ENCODE assay signal across 22 cellular contexts in the genomic region with DNA sequence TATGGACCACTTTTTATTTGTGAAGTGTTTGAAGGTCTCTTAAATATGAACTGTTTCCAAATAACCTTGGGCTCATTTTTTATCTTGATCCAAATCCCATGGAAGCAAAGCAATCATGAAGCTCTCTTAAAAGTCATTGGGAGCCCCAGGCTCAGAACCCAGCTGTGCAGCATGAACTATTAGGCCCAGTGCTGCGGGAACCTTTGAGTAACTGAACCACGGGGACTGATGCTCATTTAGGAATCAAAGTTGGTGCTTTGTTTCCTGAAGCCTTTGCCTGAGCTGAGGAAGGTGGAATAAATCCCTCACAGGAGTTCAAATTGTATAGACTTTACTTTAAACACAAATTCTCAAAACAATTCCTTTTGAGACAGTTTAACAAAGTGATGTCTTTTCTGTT. TPM values are rescaled to one million over a fixed set of nuclear protein-coding genes. Genes with fewer than 3 reads are reported as not detected.
DNase-seq lines count a peak whose midpoint lies in the region; ATAC-seq, FAIRE-seq and TF ChIP-seq lines count a peak whose summit lies in the region.
"Had no signal": no experiment of that assay in that cellular context is flagged by ENCODE, and none has a peak within 500 bp of the region (broad histone marks: within the 10 kb centered on the region; RNA-seq: fewer than 3 reads in every experiment).

No MANE protein-coding gene starts in this region.

- no peaks in the 10 kb centered on the region for H3K36me3 Mint-ChIP-seq in mesothelial cell of epicardium
- H3K36me3 Mint-ChIP-seq: CD8-positive, alpha-beta T cell had no signal

- H3K18ac ChIP-seq in H1 (ENCODE audit: extremely low read depth, low read length): no peak overlapping the region; the same call in 1 of the 2 replicates

- no peak overlapping the region for H2AFZ ChIP-seq in H1 (ENCODE audit: low read length)

- H3K4me2 ChIP-seq in H1 (ENCODE audit: insufficient read depth in 1 of 2, low read depth in 2 of 2, low read length in 2 of 2): peak overlapping the region; percentile 33 to 77; a peak in 3 of 4 replicates

- no peak overlapping the region for H2BK12ac ChIP-seq in H1 (ENCODE audit: low read depth, low read length)

- H3K4me3 Mint-ChIP-seq in mesothelial cell of epicardium: no peak overlapping the region
- H3K4me3 Mint-ChIP-seq: CD8-positive, alpha-beta T cell had no signal

- FAIRE-seq in H1 (lab: Jason Lieb, UNC): no peak

- no peak overlapping the region for H3K23ac ChIP-seq in H1 (ENCODE audit: insufficient read length)

- no peak overlapping the region for H3K56ac ChIP-seq in H1 (replicated peaks; ENCODE audit: insufficient read length, low read depth, low read length)

- H3K4ac ChIP-seq in H1 (replicated peaks; ENCODE audit: insufficient read length, low read depth, low read length): peak overlapping the region; percentile 69

- peak overlapping the region; percentile 24 for H2BK120ac ChIP-seq in H1 (replicated peaks; ENCODE audit: low read depth, low read length)

- TF ChIP-seq RAD21 in H1 (IDR thresholded peaks at IDR 0.05 in 1 of 2, conservative IDR thresholded peaks at IDR 0.05 in 1 of 2; ENCODE audit: low read depth in 2 of 2, low read length in 2 of 2): no peak

- peaks cover 38% of the 10 kb centered on the region for H3K27me3 Mint-ChIP-seq in mesothelial cell of epicardium (ENCODE audit: low read depth)

- CTCF ChIA-PET in H1 (lab: Charles Lee; ENCODE audit: partially characterized antibody): interaction anchor here (1.0 to 1.8 kb wide), 3 partner anchors 11 to 30 kb away, joined by 3 to 5 read pairs (median 3); a partner anchor contains a TSS

- no peaks in the 10 kb centered on the region for H3K79me2 ChIP-seq in H1 (ENCODE audit: control insufficient read depth in 1 of 2, insufficient read depth in 2 of 2, low read length in 2 of 2)

- no peak for TF ChIP-seq CTCF in H1 (IDR thresholded peaks at IDR 0.05; ENCODE audit: control extremely low read depth in 1 of 3, insufficient read depth in 1 of 3, low read depth in 1 of 3, low read length in 3 of 3)
- no peak for TF ChIP-seq CTCF in mesothelial cell of epicardium (IDR thresholded peaks at IDR 0.05; ENCODE audit: unreplicated experiment)
- TF ChIP-seq CTCF in testis (IDR thresholded peaks at IDR 0.05): no peak

- intact Hi-C loops in right cardiac atrium (cut with DNase I): no loop called here
- intact Hi-C loops in Right ventricle myocardium superior (cut with DNase I): no loop called here
- intact Hi-C loops in testis (cut with DNase I; ENCODE audit: low total_unique reads): no loop called here

- H3K27me3 ChIP-seq in right cardiac atrium (ENCODE audit: control insufficient read depth, insufficient read depth): no peaks in the 10 kb centered on the region
- H3K27me3 ChIP-seq in H1 (replicated peaks in 1 of 4; ENCODE audit: control insufficient read depth in 3 of 4, extremely low read depth in 1 of 4, insufficient read depth in 3 of 4, low read length in 3 of 4): no peaks in the 10 kb centered on the region
- H3K27me3 ChIP-seq in testis: no peaks in the 10 kb centered on the region

- TF ChIP-seq POLR2A in H1 (IDR thresholded peaks at IDR 0.05; ENCODE audit: control extremely low read depth in 1 of 2, low read depth in 2 of 2, low read length in 2 of 2) (no peak), testis (IDR thresholded peaks at IDR 0.05) (no peak)

- no peak overlapping the region for H3K9ac ChIP-seq in H1 (replicated peaks in 1 of 4; ENCODE audit: extremely low read depth in 1 of 4, low read depth in 3 of 4, low read length in 3 of 4)

- H2BK20ac ChIP-seq in H1 (ENCODE audit: low read length): peak overlapping the region; percentile 56; the same call in 1 of the 2 replicates

- no peak overlapping the region for H3K14ac ChIP-seq in H1 (ENCODE audit: insufficient read length)

- H3K9me3 Mint-ChIP-seq in mesothelial cell of epicardium: no peaks in the 10 kb centered on the region

- H3K36me3 ChIP-seq in H1 (ENCODE audit: control insufficient read depth in 2 of 4, insufficient read depth in 4 of 4, low read length in 3 of 4): no peaks in the 10 kb centered on the region
- H3K36me3 ChIP-seq in testis (ENCODE audit: low read depth, missing control alignments): no peaks in the 10 kb centered on the region

- H4K8ac ChIP-seq in H1 (ENCODE audit: extremely low read depth, insufficient read depth, low read length): no peak overlapping the region

- peak overlapping the region; percentile 64 for H3K27ac ChIP-seq in right cardiac atrium (ENCODE audit: low read length)
- no peak overlapping the region for H3K27ac ChIP-seq in H1 (ENCODE audit: low read depth, low read length)
- no peak overlapping the region for H3K27ac ChIP-seq in testis

- H2BK5ac ChIP-seq in H1 (ENCODE audit: low read depth, low read length): no peak overlapping the region

- H4K91ac ChIP-seq in H1 (replicated peaks; ENCODE audit: insufficient read length, low read length): peak overlapping the region; percentile 55

- TF ChIP-seq EP300 in H1 (IDR thresholded peaks at IDR 0.05; ENCODE audit: borderline replicate concordance in 1 of 2, low read depth in 2 of 2, low read length in 2 of 2): no peak

- WGBS in right cardiac atrium: 61% methylated on average over 2 of the region's 2 CpGs
- 52% methylated on average over 2 of the region's 2 CpGs; no CpG with 5 or more reads in 1 of the 2 experiments for WGBS in H1 (ENCODE audit: extremely low coverage in 1 of 2, insufficient coverage in 1 of 2, insufficient read length in 1 of 2, insufficient replicate concordance in 2 of 2, low coverage in 1 of 2, low lambda C conversion rate in 2 of 2, missing lambda C conversion rate in 1 of 2), 2 experiments
- 48 to 63% methylated on average over 2 of the region's 2 CpGs for WGBS in testis, 2 donors

- no peak overlapping the region for H2BK15ac ChIP-seq in H1 (ENCODE audit: low read length)

- H3K4me1 ChIP-seq in right cardiac atrium (ENCODE audit: control insufficient read depth, insufficient read depth, low read length) (peaks cover 3% of the 10 kb centered on the region), H1 (replicated peaks in 1 of 4; ENCODE audit: control insufficient read depth in 3 of 4, insufficient read depth in 4 of 4, low read length in 3 of 4) (peaks cover 2 to 27% (median 13%) of the 10 kb centered on the region in 4 experiments; a peak in 6 of 7 replicates), testis (peaks cover 12% of the 10 kb centered on the region)

- POLR2A ChIA-PET in H1 (lab: Charles Lee; ENCODE audit: partially characterized antibody): interaction anchor here (1.0 to 3.6 kb wide), 6 partner anchors 10 to 96 kb away, joined by 3 to 22 read pairs (median 6); a partner anchor contains a TSS

- ATAC-seq in right cardiac atrium (no peak), Right ventricle myocardium superior (ENCODE audit: poor library complexity) (no peak), GM19023 (IDR thresholded peaks at IDR 0.05; ENCODE audit: unreplicated experiment) (no peak)
- ATAC-seq: CD8-positive, alpha-beta T cell; Panc1 had no signal

- H4K5ac ChIP-seq in H1 (ENCODE audit: insufficient read length, low read depth, low read length): peak overlapping the region; percentile 8

- peak overlapping the region; percentile 21 for H3K27ac Mint-ChIP-seq in mesothelial cell of epicardium
- H3K27ac Mint-ChIP-seq: CD8-positive, alpha-beta T cell had no signal

- DNase-seq in right cardiac atrium (no peak), Right ventricle myocardium superior (no peak), H1 (ENCODE audit: low read depth in 1 of 2, low spot score in 2 of 2) (no peak), mesothelial cell of epicardium (ENCODE audit: low spot score in 2 of 2, unreplicated experiment in 2 of 2) (no peak), testis (no peak), ecto neural progenitor cell (ENCODE audit: low spot score) (no peak)
- DNase-seq: AML-193; C1 segment of cervical spinal cord; CD8-positive, alpha-beta T cell; EL; H7; KBM-7; MM.1S; NCI-H1092; NCI-H1436 treated with DMSO at 0.1 percent for 48 hours; NCI-H1930; NCI-H2171; NCI-H345; NCI-H524; NCI-H82 had no signal

- H3K23me2 ChIP-seq in H1 (ENCODE audit: low read depth, low read length): no peaks in the 10 kb centered on the region

- H2AK5ac ChIP-seq in H1 (ENCODE audit: low read depth, low read length): no peak overlapping the region

- H3K9me3 ChIP-seq in right cardiac atrium (ENCODE audit: control insufficient read depth, low read length) (no peaks in the 10 kb centered on the region), H1 (ENCODE audit: insufficient read depth in 2 of 2, low read depth in 1 of 2, low read length in 1 of 2) (no peaks in the 10 kb centered on the region), testis (no peaks in the 10 kb centered on the region)

- peaks cover 21% of the 10 kb centered on the region for H3K4me1 Mint-ChIP-seq in mesothelial cell of epicardium

- no peaks in the 10 kb centered on the region for H3K79me1 ChIP-seq in H1 (ENCODE audit: low read depth, low read length)

- no peaks in the 10 kb centered on the region for H4K20me1 ChIP-seq in H1 (replicated peaks in 1 of 2; ENCODE audit: control insufficient read depth in 1 of 2, insufficient read depth in 2 of 2, low read length in 2 of 2)

- H3K4me3 ChIP-seq in right cardiac atrium (ENCODE audit: low read length) (no peak overlapping the region), H1 (ENCODE audit: extremely low read depth in 1 of 4, insufficient read depth in 2 of 4, low read depth in 3 of 4, low read length in 4 of 4) (peak overlapping the region in 2 of 4 experiments; percentile 11 to 15; a peak in 1 of 8 replicates), testis (no peak overlapping the region)

TF ChIP-seq in H1, 55 proteins besides CTCF, POLR2A, EP300 and RAD21 (continues in another document):
- TF ChIP-seq SIN3A (conservative IDR thresholded peaks at IDR 0.05 in 1 of 2, IDR thresholded peaks at IDR 0.05 in 1 of 2; ENCODE audit: low read depth in 1 of 2, low read length in 2 of 2): no peak
- TF ChIP-seq ASH2L (IDR thresholded peaks at IDR 0.05; ENCODE audit: low read length): no peak
- TF ChIP-seq TEAD4 (IDR thresholded peaks at IDR 0.05; ENCODE audit: low read depth, low read length): no peak
- no peak for TF ChIP-seq NANOG (IDR thresholded peaks at IDR 0.05; ENCODE audit: insufficient read depth, low read depth, low read length, poor library complexity, severe bottlenecking)

RNA-seq across cellular contexts. Expression of a gene that starts 27.8 kb away (rescaled TPM):
- total RNA-seq in right cardiac atrium: 10 to 100 TPM; 60.5 to 90.4 (median 75.3) TPM
- polyA plus RNA-seq in right cardiac atrium: 68.2 TPM
- 60.0 TPM for total RNA-seq in Right ventricle myocardium superior
- total RNA-seq in H1 (2021; fragmentation: NEBNext Ultra II Directional; extraction: Animal tissue kit (Norgen Biotek cat#: 25700)): 64.1 and 65.2 TPM in 2 replicates
- 18.7 and 33.9 TPM in 2 replicates for polyA plus RNA-seq in H1 (2011; rRNA removed)
- polyA plus RNA-seq in H1 (2011; cell fraction: cytosol; rRNA removed): 45.9 TPM
- polyA plus RNA-seq in H1 (2011; cell fraction: nucleus; rRNA removed): 19.2 TPM
- 45.1 to 66.2 TPM (median 56.0 TPM) in 4 replicates for polyA plus RNA-seq in H1 (2012, experiment 1 of 2)
- 8.1 TPM for polyA plus RNA-seq in H1 (2012, experiment 2 of 2)
- polyA plus RNA-seq in H1 (2013, experiment 1 of 2): 37.6 TPM
- 37.6 TPM for polyA plus RNA-seq in H1 (2013, experiment 2 of 2)
- 51.2 and 74.4 TPM in 2 replicates for polyA minus RNA-seq in H1 (2011; rRNA and poly(A)+ RNA removed)
- polyA minus RNA-seq in H1 (2011; cell fraction: cytosol; rRNA and poly(A)+ RNA removed): 32.3 TPM
- 43.0 TPM for polyA minus RNA-seq in H1 (2011; cell fraction: nucleus; rRNA and poly(A)+ RNA removed)
- 44.5 to 45.5 TPM (median 44.6 TPM) in 3 replicates for total RNA-seq in mesothelial cell of epicardium
- 10 to 100 TPM; 43.8 to 54.8 TPM for total RNA-seq in testis
- 54.8 TPM for polyA plus RNA-seq in testis (ENCODE audit: insufficient read depth, low read depth, low replicate concordance)
